Comparison of ENCODE assay signal across 20 cellular contexts in genomic region chr6:43717389-43717788, GRCh38. TPM values are rescaled to one million over a fixed set of nuclear protein-coding genes. Genes with fewer than 3 reads are reported as not detected.
DNase-seq lines count a peak whose midpoint lies in the region; ATAC-seq, FAIRE-seq and TF ChIP-seq lines count a peak whose summit lies in the region.
"Had no signal": no experiment of that assay in that cellular context is flagged by ENCODE, and none has a peak within 500 bp of the region (broad histone marks: within the 10 kb centered on the region; RNA-seq: fewer than 3 reads in every experiment).

No MANE protein-coding gene starts in this region.

- H3K4me3 ChIP-seq in GM12878 = no peak overlapping the region
- H3K4me3 ChIP-seq: SJCRH30 had no signal

- DNase-seq in GM12891 (ENCODE audit: insufficient read length, low spot score) = no peak
- no peak for DNase-seq in GM12878 (ENCODE audit: low read depth, low spot score)
- no peak for DNase-seq in stimulated activated effector memory CD8-positive, alpha-beta T cell treated with anti-CD3 and anti-CD28 coated beads, Interleukin-12 subunit alpha, Interleukin-12 subunit beta, amount 100 ng/mL, for 72 hours (ENCODE audit: low spot score in 2 of 2)
- no peak for DNase-seq in amygdala (lab: John Stamatoyannopoulos, UW)
- DNase-seq in WTC11 (ENCODE audit: low spot score) = no peak
- no peak for DNase-seq in CD14-positive monocyte (ENCODE audit: low spot score)
- no peak for DNase-seq in MCF 10A (ENCODE audit: unreplicated experiment)
- DNase-seq: Calu3; CD4-positive, alpha-beta T cell; HCEC 1CT; KBM-7; NCI-H1417 treated with DMSO at 0.1 percent for 48 hours; NCI-H2029 treated with DMSO at 0.1 percent for 48 hours; NCI-H2171 treated with DMSO at 0.1 percent for 48 hours; NCI-H748 treated with DMSO at 0.1 percent for 48 hours; RPMI8226; SJCRH30 had no signal

- peak overlapping the region; percentile 81 to 96 (median 94) for H3K27ac Mint-ChIP-seq in nephron
- peak overlapping the region; percentile 9 for H3K27ac Mint-ChIP-seq in stimulated activated effector memory CD8-positive, alpha-beta T cell treated with anti-CD3 and anti-CD28 coated beads, Interleukin-12 subunit alpha, Interleukin-12 subunit beta, amount 100 ng/mL, for 72 hours
- H3K27ac Mint-ChIP-seq in WTC11 = no peak overlapping the region
- no peak overlapping the region for H3K27ac Mint-ChIP-seq in CD14-positive monocyte
- no peak overlapping the region for H3K27ac Mint-ChIP-seq in MCF 10A (ENCODE audit: low read depth, unreplicated experiment)
- H3K27ac Mint-ChIP-seq: CD4-positive, alpha-beta T cell had no signal

- peaks cover 28% of the 10 kb centered on the region for H3K4me1 ChIP-seq in GM12878 (ENCODE audit: control insufficient read depth, insufficient read depth, low read length)

- no peaks in the 10 kb centered on the region for H4K20me1 ChIP-seq in GM12878 (ENCODE audit: control insufficient read depth, insufficient read depth)

- H3K79me2 ChIP-seq in GM12878 (ENCODE audit: control insufficient read depth, insufficient read depth, low read length) = no peaks in the 10 kb centered on the region

- H3K36me3 ChIP-seq in GM12878 (ENCODE audit: control insufficient read depth in 2 of 2, insufficient read depth in 2 of 2, low read length in 1 of 2) = no peaks in the 10 kb centered on the region
- H3K36me3 ChIP-seq: SJCRH30 had no signal

- H3K9ac ChIP-seq in GM12878 (ENCODE audit: control insufficient read depth, insufficient read depth, low read length) = no peak overlapping the region

- in situ Hi-C loops in GM12878 (cut with MboI) = no loop called here

- H3K9me3 Mint-ChIP-seq in nephron = no peaks in the 10 kb centered on the region
- H3K9me3 Mint-ChIP-seq in stimulated activated effector memory CD8-positive, alpha-beta T cell treated with anti-CD3 and anti-CD28 coated beads, Interleukin-12 subunit alpha, Interleukin-12 subunit beta, amount 100 ng/mL, for 72 hours = no peaks in the 10 kb centered on the region
- H3K9me3 Mint-ChIP-seq in WTC11 = no peaks in the 10 kb centered on the region
- peaks cover 0 to 2% (median 0%) of the 10 kb centered on the region in 7 donors for H3K9me3 Mint-ChIP-seq in CD14-positive monocyte
- H3K9me3 Mint-ChIP-seq in MCF 10A (ENCODE audit: unreplicated experiment) = no peaks in the 10 kb centered on the region
- H3K9me3 Mint-ChIP-seq: CD4-positive, alpha-beta T cell had no signal

- TF ChIP-seq CTCF in GM12878 (IDR thresholded peaks at IDR 0.05 in 2 of 3, conservative IDR thresholded peaks at IDR 0.05 in 1 of 3; ENCODE audit: control insufficient read depth in 2 of 3, extremely low read depth in 1 of 3, insufficient read depth in 1 of 3, low read depth in 3 of 3, low read length in 3 of 3) (no peak), nephron (IDR thresholded peaks at IDR 0.05; ENCODE audit: unreplicated experiment in 3 of 3) (no peak), WTC11 (IDR thresholded peaks at IDR 0.05) (no peak), CD14-positive monocyte (IDR thresholded peaks at IDR 0.05) (no peak), MCF 10A (IDR thresholded peaks at IDR 0.05; ENCODE audit: unreplicated experiment) (no peak)

- no peaks in the 10 kb centered on the region for H3K9me3 ChIP-seq in GM12878 (replicated peaks; ENCODE audit: control insufficient read depth, insufficient read depth, low read length)
- H3K9me3 ChIP-seq: SJCRH30 had no signal

- no peak for TF ChIP-seq RAD21 in GM12878 (IDR thresholded peaks at IDR 0.05; ENCODE audit: insufficient read depth, low read depth, low read length)

- H3K4me1 Mint-ChIP-seq in nephron (peaks cover 72% of the 10 kb centered on the region), WTC11 (peaks cover 15% of the 10 kb centered on the region), CD14-positive monocyte (peaks cover 8% of the 10 kb centered on the region), MCF 10A (ENCODE audit: insufficient read depth, unreplicated experiment) (no peaks in the 10 kb centered on the region)
- no peaks in the 10 kb centered on the region for H3K4me1 Mint-ChIP-seq in stimulated activated effector memory CD8-positive, alpha-beta T cell treated with anti-CD3 and anti-CD28 coated beads, Interleukin-12 subunit alpha, Interleukin-12 subunit beta, amount 100 ng/mL, for 72 hours

- no peak overlapping the region for H3K27ac ChIP-seq in GM12878 (ENCODE audit: control insufficient read depth, insufficient read depth)
- H3K27ac ChIP-seq: HL-60, SJCRH30 had no signal

- POLR2A ChIA-PET in GM12878 (lab: Charles Lee) (no interaction called here), WTC11 (lab: Charles Lee) (no interaction called here), MCF 10A (lab: Yijun Ruan, JAX) (no interaction called here)

- FAIRE-seq in GM12891 (lab: Jason Lieb, UNC) (peak; percentile 62), GM12878 (lab: Jason Lieb, UNC) (no peak)
- FAIRE-seq: GM18507 had no signal

- CTCF ChIA-PET in GM12878 (lab: Yijun Ruan, JAX) (no interaction called here), WTC11 (lab: Charles Lee) (interaction anchor here (1.7 kb wide), 1 partner anchor 49 kb away, joined by 5 read pairs; no protein-coding TSS in a partner anchor), MCF 10A (lab: Yijun Ruan, JAX) (no interaction called here)

- TF ChIP-seq EP300 in GM12878 (IDR thresholded peaks at IDR 0.05; ENCODE audit: borderline replicate concordance in 1 of 2, control insufficient read depth in 1 of 2, low read depth in 2 of 2, low read length in 2 of 2) = no peak

- TF ChIP-seq POLR2A in GM12891 (IDR thresholded peaks at IDR 0.05; ENCODE audit: low read depth, low read length) (no peak), GM12878 (IDR thresholded peaks at IDR 0.05; ENCODE audit: low read depth, low read length) (no peak)

- 90% methylated on average over 6 of the region's 8 CpGs for WGBS in GM12878 (ENCODE audit: insufficient coverage, insufficient replicate concordance, low lambda C conversion rate, missing lambda C conversion rate)

- no peaks in the 10 kb centered on the region for H3K36me3 Mint-ChIP-seq in nephron (ENCODE audit: low read depth)
- no peaks in the 10 kb centered on the region for H3K36me3 Mint-ChIP-seq in stimulated activated effector memory CD8-positive, alpha-beta T cell treated with anti-CD3 and anti-CD28 coated beads, Interleukin-12 subunit alpha, Interleukin-12 subunit beta, amount 100 ng/mL, for 72 hours
- no peaks in the 10 kb centered on the region for H3K36me3 Mint-ChIP-seq in WTC11
- H3K36me3 Mint-ChIP-seq in CD14-positive monocyte = peaks cover 0 to 6% of the 10 kb centered on the region in 2 donors
- H3K36me3 Mint-ChIP-seq in MCF 10A (ENCODE audit: insufficient read depth, unreplicated experiment) = no peaks in the 10 kb centered on the region

- no peaks in the 10 kb centered on the region for H3K27me3 ChIP-seq in GM12878 (replicated peaks in 1 of 2; ENCODE audit: control insufficient read depth in 2 of 2, insufficient read depth in 2 of 2, low read length in 1 of 2)
- H3K27me3 ChIP-seq: SJCRH30 had no signal

- H3K4me2 ChIP-seq in GM12878 (ENCODE audit: control insufficient read depth, insufficient read depth) = no peak overlapping the region

- RAD21 ChIA-PET in GM12878 (lab: Charles Lee; ENCODE audit: unreplicated experiment) = no interaction called here

- H2AFZ ChIP-seq in GM12878 (ENCODE audit: control insufficient read depth, low read depth, low read length) = no peak overlapping the region

- H3K27me3 Mint-ChIP-seq in nephron (ENCODE audit: low read depth) (peaks cover 2% of the 10 kb centered on the region), WTC11 (ENCODE audit: low read depth) (no peaks in the 10 kb centered on the region; the same call in 1 of the 2 replicates), CD14-positive monocyte (ENCODE audit: low read depth in 3 of 3) (peaks cover 31% of the 10 kb centered on the region in 3 donors), MCF 10A (ENCODE audit: insufficient read depth, unreplicated experiment) (peaks cover 19% of the 10 kb centered on the region)
- H3K27me3 Mint-ChIP-seq: CD4-positive, alpha-beta T cell had no signal

- no peak for ATAC-seq in GM12878
- no peak for ATAC-seq in stimulated activated effector memory CD8-positive, alpha-beta T cell treated with anti-CD3 and anti-CD28 coated beads, Interleukin-12 subunit alpha, Interleukin-12 subunit beta, amount 100 ng/mL, for 72 hours
- ATAC-seq in WTC11 = no peak

- SMC1A ChIA-PET in GM12878 (lab: Charles Lee; ENCODE audit: uncharacterized antibody, unreplicated experiment) = no interaction called here

- BruUV-seq in GM12878 (replicated peaks; lab: Mats Ljungman, UMichigan) = no TSS peak
- BruUV-seq in MCF 10A (replicated peaks; lab: Mats Ljungman, UMichigan) = no TSS peak

- intact Hi-C loops in GM12878 (cut with micrococcal nuclease; ENCODE audit: unreplicated experiment) (no loop called here), CD14-positive monocyte (cut with micrococcal nuclease) (no loop called here), MCF 10A (cut with micrococcal nuclease) (no loop called here)

- H3K4me3 Mint-ChIP-seq in nephron = no peak overlapping the region
- H3K4me3 Mint-ChIP-seq in stimulated activated effector memory CD8-positive, alpha-beta T cell treated with anti-CD3 and anti-CD28 coated beads, Interleukin-12 subunit alpha, Interleukin-12 subunit beta, amount 100 ng/mL, for 72 hours = no peak overlapping the region
- no peak overlapping the region for H3K4me3 Mint-ChIP-seq in WTC11
- no peak overlapping the region for H3K4me3 Mint-ChIP-seq in CD14-positive monocyte
- no peak overlapping the region for H3K4me3 Mint-ChIP-seq in MCF 10A (ENCODE audit: unreplicated experiment)
- H3K4me3 Mint-ChIP-seq: CD4-positive, alpha-beta T cell had no signal

RNA-seq across cellular contexts. Expression of gene MRPS18A, which starts 29.8 kb away (rescaled TPM):
- 59.5 TPM for polyA plus RNA-seq in GM12891 (2012; ENCODE audit: low read depth, missing spikeins)
- total RNA-seq in GM12878 (2013; cell fraction: nucleolus; rRNA removed) = 36.5 and 37.7 TPM in 2 replicates
- total RNA-seq in GM12878 (2014; rRNA removed) (99.5 and 105 TPM in 2 replicates), GM12878 (2014; rRNA removed; fragmentation: Illumina TruSeq; extraction: Trizol) (75.7 and 81.6 TPM in 2 replicates), GM12878 (2021) (65.3 and 66.3 TPM in 2 replicates), WTC11 (2021) (58.6 to 61.6 TPM (median 59.1 TPM) in 3 replicates), MCF 10A (2022) (69.1 and 79.5 TPM in 2 replicates)
- polyA plus RNA-seq in GM12878 (2011; ENCODE audit: low read depth) = 41.9 TPM
- polyA plus RNA-seq in GM12878 (2011; rRNA removed) (48.9 and 85.2 TPM in 2 replicates), GM12878 (2014; fragmentation: Illumina TruSeq; extraction: Trizol) (67.3 and 104 TPM in 2 replicates), GM12878 (2014; fragmentation: Nextera tagmentation; extraction: Ambion mirVana) (100 to 1,000 TPM; 105 to 158 TPM), GM12878 (2014; rRNA removed) (99.7 and 112 TPM in 2 replicates), GM12878 (2016; fragmentation: Nextera tagmentation; extraction: Ambion mirVana) (10 to 100 TPM; 88.6 to 97.8 TPM), CD14-positive monocyte (10 to 100 TPM; 41.4 to 45.3 TPM)
- 144 and 169 TPM in 2 replicates for polyA plus RNA-seq in GM12878 (2011; cell fraction: cytosol; rRNA removed)
- 63.9 and 64.8 TPM in 2 replicates for polyA plus RNA-seq in GM12878 (2011; cell fraction: nucleus; rRNA removed)
- polyA plus RNA-seq in GM12878 (2012) = 53.4 and 54.2 TPM in 2 replicates
- 74.5 and 122 TPM in 2 replicates for polyA minus RNA-seq in GM12878 (2011; rRNA and poly(A)+ RNA removed)
- 24.2 and 25.2 TPM in 2 replicates for polyA minus RNA-seq in GM12878 (2011; cell fraction: cytosol; rRNA and poly(A)+ RNA removed)
- polyA minus RNA-seq in GM12878 (2011; cell fraction: nucleus; rRNA and poly(A)+ RNA removed) = 24.8 and 35.4 TPM in 2 replicates

RNA-seq across cellular contexts. Expression of gene VEGFA, which starts 52.6 kb away (rescaled TPM):
- polyA plus RNA-seq in GM12891 (2012; ENCODE audit: low read depth, missing spikeins) = 29.7 TPM
- total RNA-seq in GM12878 (2013; cell fraction: nucleolus; rRNA removed) = 183 and 202 TPM in 2 replicates
- 23.2 and 26.8 TPM in 2 replicates for total RNA-seq in GM12878 (2014; rRNA removed)
- total RNA-seq in GM12878 (2014; rRNA removed; fragmentation: Illumina TruSeq; extraction: Trizol) = 11.1 and 11.4 TPM in 2 replicates
- total RNA-seq in GM12878 (2021) = 24.5 and 29.5 TPM in 2 replicates
- 53.3 TPM for polyA plus RNA-seq in GM12878 (2011; ENCODE audit: low read depth)
- 86.0 and 140 TPM in 2 replicates for polyA plus RNA-seq in GM12878 (2011; rRNA removed)
- polyA plus RNA-seq in GM12878 (2011; cell fraction: cytosol; rRNA removed) = 139 and 149 TPM in 2 replicates
- polyA plus RNA-seq in GM12878 (2011; cell fraction: nucleus; rRNA removed) = 331 and 548 TPM in 2 replicates
- polyA plus RNA-seq in GM12878 (2012) = 77.6 and 104 TPM in 2 replicates
- polyA plus RNA-seq in GM12878 (2014; fragmentation: Illumina TruSeq; extraction: Trizol) = 18.1 and 22.4 TPM in 2 replicates
- polyA plus RNA-seq in GM12878 (2014; fragmentation: Nextera tagmentation; extraction: Ambion mirVana) = 1 to 10 TPM; 2.9 to 4.3 TPM
- 25.6 and 27.2 TPM in 2 replicates for polyA plus RNA-seq in GM12878 (2014; rRNA removed)
- 1 to 10 TPM in 1 of 2 experiments, under 1 TPM in 1; 0.96 to 1.3 TPM for polyA plus RNA-seq in GM12878 (2016; fragmentation: Nextera tagmentation; extraction: Ambion mirVana)
- polyA minus RNA-seq in GM12878 (2011; rRNA and poly(A)+ RNA removed) = 232 and 237 TPM in 2 replicates
- 38.4 and 39.6 TPM in 2 replicates for polyA minus RNA-seq in GM12878 (2011; cell fraction: cytosol; rRNA and poly(A)+ RNA removed)
- polyA minus RNA-seq in GM12878 (2011; cell fraction: nucleus; rRNA and poly(A)+ RNA removed) = 127 and 145 TPM in 2 replicates
- 41.9 to 44.4 TPM (median 43.8 TPM) in 3 replicates for total RNA-seq in WTC11 (2021)
- polyA plus RNA-seq in CD14-positive monocyte = 10 to 100 TPM; 19.0 to 32.0 TPM
- 265 and 366 TPM in 2 replicates for total RNA-seq in MCF 10A (2022)

Comparison
In these comparisons a context has a peak if more than half of its experiments do, and no peak if none do; other contexts are left out.
1. H3K27ac Mint-ChIP-seq: peak in nephron (3 of 3) and stimulated activated effector memory CD8-positive, alpha-beta T cell treated with anti-CD3 and anti-CD28 coated beads, Interleukin-12 subunit alpha, Interleukin-12 subunit beta, amount 100 ng/mL, for 72 hours (single experiment); none in WTC11 (single experiment), CD14-positive monocyte (0 of 7) and MCF 10A (single experiment).